Comparison of ENCODE assay signal across 17 cellular contexts in the genomic region with DNA sequence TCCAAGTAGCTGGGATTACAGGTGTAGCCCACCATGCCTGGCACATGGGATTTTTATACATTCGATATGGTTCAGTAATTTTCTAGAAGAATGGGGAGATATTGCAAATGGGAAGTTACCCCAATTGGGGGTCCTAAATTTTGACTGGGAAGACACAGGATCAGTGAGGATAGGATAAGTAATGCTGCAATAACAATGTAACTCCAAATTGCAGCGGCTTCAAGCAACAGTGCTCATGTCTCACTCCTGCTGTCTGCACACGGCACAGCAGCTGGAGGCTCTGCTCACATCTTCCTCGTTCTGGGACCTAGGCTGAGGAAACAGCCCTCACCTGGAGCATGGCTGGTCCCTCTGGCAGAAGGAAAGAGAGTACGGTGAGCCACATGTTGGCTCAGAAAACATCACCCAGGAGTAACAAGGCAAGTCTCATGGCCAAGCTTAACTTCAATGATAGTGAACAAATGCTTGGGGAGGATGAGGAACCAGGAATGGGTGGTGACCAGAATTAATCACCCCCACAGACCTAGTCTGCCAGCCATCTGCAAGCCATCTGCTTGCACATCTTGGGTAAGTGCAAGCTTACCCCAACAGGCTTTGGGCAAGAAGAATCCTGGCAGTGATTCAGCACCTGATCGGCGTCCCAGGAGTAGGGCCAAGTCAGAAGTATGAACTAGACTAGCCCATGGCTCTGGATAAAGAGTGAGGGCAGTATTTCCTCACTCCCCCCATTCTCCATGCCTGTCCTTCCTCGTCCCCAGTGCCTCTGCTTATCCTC.
DNase-seq lines count a peak whose midpoint lies in the region; ATAC-seq and TF ChIP-seq lines count a peak whose summit lies in the region.
"Had no signal": no experiment of that assay in that cellular context is flagged by ENCODE, and none has a peak within 500 bp of the region (broad histone marks: within the 10 kb centered on the region; RNA-seq: fewer than 3 reads in every experiment).

No MANE protein-coding gene starts in this region.

- peak; percentile 89 for DNase-seq in GM03348 (ENCODE audit: low spot score)
- DNase-seq in NCI-H2171 (lab: John Stamatoyannopoulos, UW) = peak; percentile 43
- peak; percentile 41 for DNase-seq in epithelial cell of esophagus (ENCODE audit: low read depth)
- peak; percentile 49 for DNase-seq in osteocyte (ENCODE audit: extremely low spot score, unreplicated experiment)
- DNase-seq in naive thymus-derived CD4-positive, alpha-beta T cell = no peak
- no peak for DNase-seq in chondrocyte (ENCODE audit: low spot score)
- DNase-seq: amygdala; NCI-H1417 treated with DMSO at 0.1 percent for 48 hours; NCI-H526 treated with DMSO at 0.1 percent for 48 hours; right cardiac atrium; stimulated activated CD4-positive, alpha-beta T cell treated with anti-CD3 and anti-CD28 coated beads, Interleukin-2, amount 100 ng/mL, for 48 hours; T1000; transverse colon had no signal

- no peaks in the 10 kb centered on the region for H3K4me1 ChIP-seq in naive thymus-derived CD4-positive, alpha-beta T cell (ENCODE audit: control insufficient read depth in 2 of 2, insufficient read depth in 2 of 2, low read length in 2 of 2)
- H3K4me1 ChIP-seq: neural progenitor cell, transverse colon had no signal

- H3K27me3 ChIP-seq in naive thymus-derived CD4-positive, alpha-beta T cell (ENCODE audit: control insufficient read depth in 2 of 2, insufficient read depth in 2 of 2, low read length in 2 of 2) = peaks cover 0 to 1% of the 10 kb centered on the region in 2 donors
- H3K27me3 ChIP-seq: esophagus muscularis mucosa, neural progenitor cell, transverse colon had no signal

- no peak overlapping the region for H3K4me3 ChIP-seq in epithelial cell of esophagus (ENCODE audit: low read length)
- no peak overlapping the region for H3K4me3 ChIP-seq in naive thymus-derived CD4-positive, alpha-beta T cell (ENCODE audit: low read length)
- H3K4me3 ChIP-seq: esophagus muscularis mucosa, neural progenitor cell, transverse colon had no signal

- no peaks in the 10 kb centered on the region for H3K36me3 ChIP-seq in naive thymus-derived CD4-positive, alpha-beta T cell (ENCODE audit: control insufficient read depth in 2 of 3, insufficient read depth in 3 of 3, low read length in 3 of 3)
- H3K36me3 ChIP-seq: esophagus muscularis mucosa, neural progenitor cell, transverse colon had no signal

- TF ChIP-seq CTCF in epithelial cell of esophagus (IDR thresholded peaks at IDR 0.05; ENCODE audit: insufficient read depth, low read depth, low read length, missing control alignments) (no peak), osteocyte (IDR thresholded peaks at IDR 0.05) (no peak), chondrocyte (IDR thresholded peaks at IDR 0.05) (no peak)

- H3K9me3 Mint-ChIP-seq in osteocyte (ENCODE audit: unreplicated experiment) (peaks cover 25% of the 10 kb centered on the region), chondrocyte (ENCODE audit: low read depth) (peaks cover 38% of the 10 kb centered on the region)
- H3K9me3 Mint-ChIP-seq in naive thymus-derived CD4-positive, alpha-beta T cell = peaks cover 0 to 25% (median 8%) of the 10 kb centered on the region in 11 donors

- H3K4me3 Mint-ChIP-seq in osteocyte (ENCODE audit: unreplicated experiment) (no peak overlapping the region), chondrocyte (ENCODE audit: unreplicated experiment) (no peak overlapping the region)
- H3K4me3 Mint-ChIP-seq in naive thymus-derived CD4-positive, alpha-beta T cell = no peak overlapping the region
- H3K4me3 Mint-ChIP-seq: dendritic cell treated with granulocyte-macrophage colony-stimulating factor and Interleukin-4, amounts not matched to agents 40 ng/mL and 50 ng/mL, for 4 days; neural progenitor cell had no signal

- H3K36me3 Mint-ChIP-seq in osteocyte (ENCODE audit: unreplicated experiment) (peaks cover 5% of the 10 kb centered on the region), chondrocyte (ENCODE audit: low read depth) (peaks cover 7% of the 10 kb centered on the region)
- H3K36me3 Mint-ChIP-seq in naive thymus-derived CD4-positive, alpha-beta T cell = peaks cover 0 to 3% (median 0%) of the 10 kb centered on the region in 5 donors

- H3K27ac ChIP-seq in naive thymus-derived CD4-positive, alpha-beta T cell (ENCODE audit: low read depth, low read length) = no peak overlapping the region
- H3K27ac ChIP-seq: esophagus muscularis mucosa, neural progenitor cell, transverse colon had no signal

- intact Hi-C loops in naive thymus-derived CD4-positive, alpha-beta T cell (cut with micrococcal nuclease) = no loop called here

- H3K9me3 ChIP-seq in naive thymus-derived CD4-positive, alpha-beta T cell (ENCODE audit: control insufficient read depth in 2 of 3, low read length in 3 of 3) = no peaks in the 10 kb centered on the region

- no peak overlapping the region for H3K27ac Mint-ChIP-seq in osteocyte (ENCODE audit: unreplicated experiment)
- no peak overlapping the region for H3K27ac Mint-ChIP-seq in naive thymus-derived CD4-positive, alpha-beta T cell
- no peak overlapping the region for H3K27ac Mint-ChIP-seq in chondrocyte (ENCODE audit: unreplicated experiment)
- H3K27ac Mint-ChIP-seq: dendritic cell treated with granulocyte-macrophage colony-stimulating factor and Interleukin-4, amounts not matched to agents 40 ng/mL and 50 ng/mL, for 4 days; neural progenitor cell had no signal

- POLR2A ChIA-PET in naive thymus-derived CD4-positive, alpha-beta T cell (lab: Charles Lee) = no interaction called here

- no peaks in the 10 kb centered on the region for H3K27me3 Mint-ChIP-seq in osteocyte (ENCODE audit: unreplicated experiment)
- peaks cover 19 to 50% (median 36%) of the 10 kb centered on the region in 5 donors for H3K27me3 Mint-ChIP-seq in naive thymus-derived CD4-positive, alpha-beta T cell
- H3K27me3 Mint-ChIP-seq in chondrocyte (ENCODE audit: low read depth) = no peaks in the 10 kb centered on the region

- H3K4me1 Mint-ChIP-seq in osteocyte (ENCODE audit: unreplicated experiment) (peaks cover 20% of the 10 kb centered on the region), chondrocyte (ENCODE audit: low read depth) (peaks cover 13% of the 10 kb centered on the region)
- no peaks in the 10 kb centered on the region for H3K4me1 Mint-ChIP-seq in naive thymus-derived CD4-positive, alpha-beta T cell
- H3K4me1 Mint-ChIP-seq: neural progenitor cell had no signal

- ATAC-seq in naive thymus-derived CD4-positive, alpha-beta T cell = no peak
- no peak for ATAC-seq in GM18861 (IDR thresholded peaks at IDR 0.05; ENCODE audit: unreplicated experiment)
- ATAC-seq: right cardiac atrium had no signal

- CTCF ChIA-PET in naive thymus-derived CD4-positive, alpha-beta T cell (lab: Charles Lee) = no interaction called here

Comparison
In these comparisons a context has a peak if more than half of its experiments do, and no peak if none do; other contexts are left out.
1. DNase-seq: peak in GM03348 (single experiment), NCI-H2171 (single experiment), epithelial cell of esophagus (single experiment) and osteocyte (single experiment); none in naive thymus-derived CD4-positive, alpha-beta T cell (0 of 9) and chondrocyte (single experiment).